In the genomic region with DNA sequence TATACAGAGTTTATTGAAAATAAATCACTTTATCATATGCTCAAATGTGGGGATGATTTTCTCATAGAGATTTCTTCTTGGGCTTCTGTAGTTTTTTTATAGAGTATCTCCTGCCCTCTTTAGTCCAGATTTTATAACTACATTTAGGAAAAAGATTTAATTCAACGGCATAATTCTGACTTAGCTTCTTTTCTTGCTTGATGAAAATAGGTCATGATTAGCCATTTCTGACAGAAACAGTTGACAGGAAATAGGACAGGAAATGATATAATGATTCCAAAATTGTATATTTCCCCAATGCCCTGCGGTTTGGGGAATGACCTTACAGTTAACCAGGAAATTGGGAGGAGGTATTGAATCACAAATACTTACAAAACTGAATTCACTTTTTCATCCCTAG, we compare ENCODE assay signal across 10 cellular contexts.
DNase-seq lines count a peak whose midpoint lies in the region; ATAC-seq, FAIRE-seq and TF ChIP-seq lines count a peak whose summit lies in the region.
"Had no signal": no experiment of that assay in that cellular context is flagged by ENCODE, and none has a peak within 500 bp of the region (broad histone marks: within the 10 kb centered on the region; RNA-seq: fewer than 3 reads in every experiment).

No MANE protein-coding gene starts in this region.

- H3K36me3 ChIP-seq in MM.1S (replicated peaks; ENCODE audit: insufficient read depth, low read length) (no peaks in the 10 kb centered on the region), astrocyte (ENCODE audit: insufficient read depth, low read length) (no peaks in the 10 kb centered on the region)
- H3K36me3 ChIP-seq: left lung had no signal

- H3K9me3 Mint-ChIP-seq in astrocyte (ENCODE audit: unreplicated experiment) = no peaks in the 10 kb centered on the region

- H3K27me3 ChIP-seq in MM.1S (replicated peaks; ENCODE audit: insufficient read depth, low read length) (no peaks in the 10 kb centered on the region), astrocyte (ENCODE audit: insufficient read depth, low read length) (no peaks in the 10 kb centered on the region)
- H3K27me3 ChIP-seq: left lung had no signal

- no peaks in the 10 kb centered on the region for H3K27me3 Mint-ChIP-seq in astrocyte (ENCODE audit: low read depth, unreplicated experiment)
- H3K27me3 Mint-ChIP-seq: T-helper 17 cell had no signal

- H3K79me2 ChIP-seq in MM.1S (ENCODE audit: low read length) (no peaks in the 10 kb centered on the region), astrocyte (ENCODE audit: insufficient read depth, low read length) (no peaks in the 10 kb centered on the region)

- H3K9ac ChIP-seq in MM.1S (ENCODE audit: low read length) (no peak overlapping the region), astrocyte (ENCODE audit: low read length) (no peak overlapping the region)

- H3K36me3 Mint-ChIP-seq in astrocyte (ENCODE audit: low read depth, unreplicated experiment) = no peaks in the 10 kb centered on the region

- peak; percentile 35 for DNase-seq in Caki2 (ENCODE audit: low read depth)
- DNase-seq in MM.1S = peak; percentile 43
- peak; percentile 6 for DNase-seq in astrocyte (ENCODE audit: low read depth)
- DNase-seq in medulla oblongata (ENCODE audit: extremely low spot score) = peak; percentile 19
- DNase-seq in stimulated activated CD4-positive, alpha-beta T cell treated with anti-CD3 and anti-CD28 coated beads, Interleukin-2, amount 100 ng/mL, for 48 hours = no peak
- DNase-seq: left lung, T-helper 17 cell had no signal

- H3F3A ChIP-seq in MM.1S (ENCODE audit: insufficient read depth, low read length) = no peaks in the 10 kb centered on the region

- H3K27ac ChIP-seq in MM.1S (ENCODE audit: low read length) (no peak overlapping the region), astrocyte (ENCODE audit: low read depth, low read length) (no peak overlapping the region)
- H3K27ac ChIP-seq: left lung had no signal

- in situ Hi-C loops in Caki2 (cut with HindIII; ENCODE audit: low pct_unique_long_range_greater_than_20kb, low sequenced_read_pairs) = no loop called here

- FAIRE-seq in astrocyte (lab: Jason Lieb, UNC) = no peak

- no peak overlapping the region for H3K4me3 Mint-ChIP-seq in astrocyte (ENCODE audit: unreplicated experiment)
- H3K4me3 Mint-ChIP-seq: T-helper 17 cell had no signal

- no peak for ATAC-seq in GM18858 (IDR thresholded peaks at IDR 0.05; ENCODE audit: unreplicated experiment)
- no peak for ATAC-seq in HG03439 (IDR thresholded peaks at IDR 0.05; ENCODE audit: unreplicated experiment)
- no peak for ATAC-seq in HG03097 (IDR thresholded peaks at IDR 0.05; ENCODE audit: low FRiP score, unreplicated experiment)
- ATAC-seq: left lung, T-helper 17 cell had no signal

- no peaks in the 10 kb centered on the region for H4K20me1 ChIP-seq in MM.1S (ENCODE audit: insufficient read depth, low read length)
- no peaks in the 10 kb centered on the region for H4K20me1 ChIP-seq in astrocyte (ENCODE audit: insufficient read depth, low read length)

- no peak overlapping the region for H3K4me2 ChIP-seq in MM.1S (ENCODE audit: low read depth, low read length)
- peak overlapping the region; percentile 23 for H3K4me2 ChIP-seq in astrocyte (ENCODE audit: low read length)

- H3K4me1 ChIP-seq in MM.1S (ENCODE audit: low read length) = no peaks in the 10 kb centered on the region
- H3K4me1 ChIP-seq in astrocyte (ENCODE audit: insufficient read depth, low read length) = peaks cover 2% of the 10 kb centered on the region
- H3K4me1 ChIP-seq: left lung had no signal

- H2AFZ ChIP-seq in MM.1S (ENCODE audit: low read length) (peak overlapping the region; percentile 43; the same call in 1 of the 2 replicates), astrocyte (ENCODE audit: low read depth, low read length) (no peak overlapping the region)

- H3K9me3 ChIP-seq in MM.1S (replicated peaks; ENCODE audit: insufficient read depth, low read length) (no peaks in the 10 kb centered on the region), astrocyte (ENCODE audit: insufficient read depth, low read depth, low read length) (no peaks in the 10 kb centered on the region)
- H3K9me3 ChIP-seq: left lung had no signal

- no peak overlapping the region for H3K27ac Mint-ChIP-seq in astrocyte (ENCODE audit: unreplicated experiment)
- H3K27ac Mint-ChIP-seq: T-helper 17 cell had no signal

- no peaks in the 10 kb centered on the region for H3K9me2 ChIP-seq in MM.1S (replicated peaks; ENCODE audit: insufficient read depth, low read length)

- TF ChIP-seq CTCF in MM.1S (IDR thresholded peaks at IDR 0.05; ENCODE audit: low read length) (peak; percentile 43), astrocyte (IDR thresholded peaks at IDR 0.05; ENCODE audit: insufficient read depth, low read depth, low read length) (peak; percentile 11)

- H3K4me1 Mint-ChIP-seq in astrocyte (ENCODE audit: low read depth, unreplicated experiment) = peaks cover 2% of the 10 kb centered on the region
- H3K4me1 Mint-ChIP-seq: T-helper 17 cell had no signal

- no peak overlapping the region for H3K4me3 ChIP-seq in MM.1S (ENCODE audit: low read length)
- H3K4me3 ChIP-seq in astrocyte (ENCODE audit: insufficient read depth, low read depth, low read length) = no peak overlapping the region
- H3K4me3 ChIP-seq: left lung had no signal

Comparison
In these comparisons a context has a peak if more than half of its experiments do, and no peak if none do; other contexts are left out.
1. DNase-seq: peak in Caki2 (single experiment), MM.1S (single experiment), astrocyte (single experiment) and medulla oblongata (single experiment); none in stimulated activated CD4-positive, alpha-beta T cell treated with anti-CD3 and anti-CD28 coated beads, Interleukin-2, amount 100 ng/mL, for 48 hours (0 of 2).